In genomic region chr19:32652331-32652730, GRCh38 we compare ENCODE assay signal across 1 cellular context. TPM values are rescaled to one million over a fixed set of nuclear protein-coding genes. Genes with fewer than 3 reads are reported as not detected.
"Had no signal": no experiment of that assay in that cellular context is flagged by ENCODE, and none has a peak within 500 bp of the region (broad histone marks: within the 10 kb centered on the region; RNA-seq: fewer than 3 reads in every experiment).

No MANE protein-coding gene starts in this region.

RNA-seq across cellular contexts. Expression of gene RGS9BP, which starts 23.3 kb away (rescaled TPM):
- polyA plus RNA-seq: neural cell had no signal
